ENCODE assay signal across 8 cellular contexts in the genomic region with DNA sequence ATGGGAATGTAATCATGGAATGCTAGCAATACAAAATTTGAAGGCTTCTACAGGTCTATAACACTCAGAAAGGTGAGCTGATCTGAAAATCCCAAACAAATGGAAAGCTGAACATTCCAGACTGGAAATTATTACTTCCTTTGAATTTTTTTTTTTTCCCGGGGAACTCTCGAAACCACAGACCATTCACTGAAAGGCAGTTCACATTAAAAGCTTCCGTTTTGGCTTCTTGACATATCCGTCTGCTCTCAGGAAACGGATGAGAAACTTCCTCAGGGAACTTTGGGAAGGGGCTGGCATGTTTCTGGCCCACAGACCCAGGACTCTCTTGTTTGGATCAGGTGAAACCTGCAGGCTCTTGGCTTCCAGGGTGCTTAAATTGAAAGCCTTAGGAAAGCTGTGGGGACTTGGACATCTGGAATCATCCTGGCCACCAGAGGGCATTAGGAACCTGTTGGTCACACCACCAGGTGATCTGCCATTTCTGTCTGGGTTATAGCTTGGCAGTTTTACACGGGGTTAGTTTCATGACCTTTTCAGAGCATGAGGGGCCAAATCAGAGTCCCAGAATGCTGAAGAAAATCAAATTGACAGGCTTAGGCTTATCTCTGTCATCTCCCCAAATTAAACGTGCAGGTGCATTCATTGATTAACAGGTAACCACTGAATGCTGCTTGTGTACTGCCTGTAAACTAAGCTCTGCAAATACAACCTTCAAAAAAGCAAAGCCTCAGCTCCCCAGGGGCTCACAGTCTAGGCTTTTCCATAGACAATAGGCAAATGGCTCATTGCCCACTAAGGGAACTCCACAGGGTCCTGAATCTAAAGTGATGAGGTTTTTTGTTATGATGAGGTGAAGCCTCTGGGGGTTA. TPM values are rescaled to one million over a fixed set of nuclear protein-coding genes. Genes with fewer than 3 reads are reported as not detected.
A peak's percentile ranks its signal among the peaks of the same experiment; 100 is the strongest.
DNase-seq lines count a peak whose midpoint lies in the region; ATAC-seq lines count a peak whose summit lies in the region.

No MANE protein-coding gene starts in this region.

- peaks cover 8 to 10% of the 10 kb centered on the region in 2 donors for H3K27me3 Mint-ChIP-seq in effector memory CD8-positive, alpha-beta T cell
- H3K27me3 Mint-ChIP-seq in stimulated activated naive CD8-positive, alpha-beta T cell treated with anti-CD3 and anti-CD28 coated beads, Interleukin-15, Interleukin-2, amounts not matched to agents 100 ng/mL and 50 ng/mL, for 24 hours = peaks cover 13% of the 10 kb centered on the region
- H3K27me3 Mint-ChIP-seq in stimulated activated memory B cell treated with anti-CD40 and anti-IgM and Interleukin-4, amounts not matched to agents 10 μg/mL and 1 μg/mL and 100 μg/mL, for 72 hours = peaks cover 30% of the 10 kb centered on the region

- peaks cover 3% of the 10 kb centered on the region for H3K36me3 Mint-ChIP-seq in effector memory CD8-positive, alpha-beta T cell (ENCODE audit: insufficient read depth)
- H3K36me3 Mint-ChIP-seq in stimulated activated naive CD8-positive, alpha-beta T cell treated with anti-CD3 and anti-CD28 coated beads, Interleukin-15, Interleukin-2, amounts not matched to agents 100 ng/mL and 50 ng/mL, for 24 hours (ENCODE audit: low read depth) = no peaks in the 10 kb centered on the region
- no peaks in the 10 kb centered on the region for H3K36me3 Mint-ChIP-seq in stimulated activated memory B cell treated with anti-CD40 and anti-IgM and Interleukin-4, amounts not matched to agents 10 μg/mL and 1 μg/mL and 100 μg/mL, for 72 hours

- H3K4me3 Mint-ChIP-seq in effector memory CD8-positive, alpha-beta T cell = no peak overlapping the region
- peak overlapping the region; percentile 22 for H3K4me3 Mint-ChIP-seq in stimulated activated naive CD8-positive, alpha-beta T cell treated with anti-CD3 and anti-CD28 coated beads, Interleukin-15, Interleukin-2, amounts not matched to agents 100 ng/mL and 50 ng/mL, for 24 hours
- no peak overlapping the region for H3K4me3 Mint-ChIP-seq in stimulated activated memory B cell treated with anti-CD40 and anti-IgM and Interleukin-4, amounts not matched to agents 10 μg/mL and 1 μg/mL and 100 μg/mL, for 72 hours

- no peaks in the 10 kb centered on the region for H3K4me1 Mint-ChIP-seq in effector memory CD8-positive, alpha-beta T cell (ENCODE audit: low read depth in 2 of 2)
- H3K4me1 Mint-ChIP-seq in stimulated activated naive CD8-positive, alpha-beta T cell treated with anti-CD3 and anti-CD28 coated beads, Interleukin-15, Interleukin-2, amounts not matched to agents 100 ng/mL and 50 ng/mL, for 24 hours (ENCODE audit: low read depth) = peaks cover 18% of the 10 kb centered on the region
- H3K4me1 Mint-ChIP-seq in stimulated activated memory B cell treated with anti-CD40 and anti-IgM and Interleukin-4, amounts not matched to agents 10 μg/mL and 1 μg/mL and 100 μg/mL, for 72 hours = peaks cover 11% of the 10 kb centered on the region

- peak; percentile 45 for ATAC-seq in HG02763 (IDR thresholded peaks at IDR 0.05; ENCODE audit: unreplicated experiment)
- peak; percentile 71 for ATAC-seq in effector memory CD8-positive, alpha-beta T cell (replicated peaks)
- ATAC-seq in stimulated activated memory B cell treated with anti-CD40 and anti-IgM and Interleukin-4, amounts not matched to agents 10 μg/mL and 1 μg/mL and 100 μg/mL, for 72 hours = no peak

- H3K9me3 Mint-ChIP-seq in effector memory CD8-positive, alpha-beta T cell = no peaks in the 10 kb centered on the region
- H3K9me3 Mint-ChIP-seq in stimulated activated naive CD8-positive, alpha-beta T cell treated with anti-CD3 and anti-CD28 coated beads, Interleukin-15, Interleukin-2, amounts not matched to agents 100 ng/mL and 50 ng/mL, for 24 hours = no peaks in the 10 kb centered on the region
- H3K9me3 Mint-ChIP-seq in stimulated activated memory B cell treated with anti-CD40 and anti-IgM and Interleukin-4, amounts not matched to agents 10 μg/mL and 1 μg/mL and 100 μg/mL, for 72 hours = no peaks in the 10 kb centered on the region

- H3K27ac Mint-ChIP-seq in effector memory CD8-positive, alpha-beta T cell = no peak overlapping the region
- H3K27ac Mint-ChIP-seq in stimulated activated naive CD8-positive, alpha-beta T cell treated with anti-CD3 and anti-CD28 coated beads, Interleukin-15, Interleukin-2, amounts not matched to agents 100 ng/mL and 50 ng/mL, for 24 hours = peak overlapping the region; percentile 15
- H3K27ac Mint-ChIP-seq in stimulated activated memory B cell treated with anti-CD40 and anti-IgM and Interleukin-4, amounts not matched to agents 10 μg/mL and 1 μg/mL and 100 μg/mL, for 72 hours = no peak overlapping the region

- DNase-seq in EH (ENCODE audit: low read depth) = peak; percentile 80
- peak; percentile 18 to 51 for DNase-seq in NCI-H446 (lab: John Stamatoyannopoulos, UW)
- DNase-seq in activated CD4-positive, alpha-beta T cell treated with anti-CD3 and anti-CD28 coated beads, Interleukin-2, amount 50 U/mL, for 24 hours (ENCODE audit: low read depth in 1 of 2, low spot score in 1 of 2) = peak; percentile 18 to 42
- peak; percentile 46 to 60 (median 57) for DNase-seq in effector memory CD8-positive, alpha-beta T cell
- peak; percentile 78 for DNase-seq in myocyte (ENCODE audit: low read depth)

RNA-seq across cellular contexts. Expression of gene GRAMD1B, which starts 22.7 kb away (rescaled TPM):
- 27.3 and 52.0 TPM in 2 replicates for total RNA-seq in myocyte
- 8.6 TPM for polyA plus RNA-seq in myocyte (2012)

Comparison
In these comparisons a context has a peak if more than half of its experiments do, and no peak if none do; other contexts are left out.
1. DNase-seq: peak in every context shown above with its lines; median percentile 80 in EH; 78 in myocyte; 57 in effector memory CD8-positive, alpha-beta T cell; 34 in NCI-H446; 30 in activated CD4-positive, alpha-beta T cell treated with anti-CD3 and anti-CD28 coated beads, Interleukin-2, amount 50 U/mL, for 24 hours.